ENCODE assay signal across 23 cellular contexts in the genomic region with DNA sequence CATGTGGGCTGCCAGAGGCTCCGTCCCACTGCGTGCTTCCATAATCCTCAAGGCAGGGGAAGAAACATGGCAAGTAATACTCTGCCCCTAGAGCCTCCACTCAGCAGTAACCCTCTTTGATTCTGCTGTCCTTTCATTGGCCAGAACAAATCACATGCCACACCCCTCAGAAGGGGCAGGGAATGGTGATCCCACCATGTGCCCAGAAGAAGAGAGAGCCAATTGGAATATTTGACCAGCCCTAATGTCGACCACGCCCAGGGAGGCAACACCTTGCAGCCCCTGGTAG.
"Had no signal": no experiment of that assay in that cellular context is flagged by ENCODE, and none has a peak within 500 bp of the region (broad histone marks: within the 10 kb centered on the region; RNA-seq: fewer than 3 reads in every experiment).

No MANE protein-coding gene starts in this region.

- H3K4me3 Mint-ChIP-seq: naive thymus-derived CD4-positive, alpha-beta T cell; natural killer cell treated with Interleukin-12 subunit alpha and Interleukin-12 subunit beta and Interleukin-15 and Interleukin-18, amount 100 ng/mL, for 72 hours; stimulated activated memory B cell treated with anti-CD40 and anti-IgM and Interleukin-4, amounts not matched to agents 10 μg/mL and 1 μg/mL and 100 μg/mL, for 72 hours; stimulated activated naive CD8-positive, alpha-beta T cell treated with anti-CD3 and anti-CD28 coated beads, Interleukin-15, amount 100 ng/mL, for 72 hours had no signal

- H3K4me3 ChIP-seq: hepatocyte, left ventricle myocardium inferior, lung, mucosa of descending colon, ovary, right atrium auricular region, right lobe of liver, smooth muscle cell, tibial nerve, upper lobe of left lung had no signal

- H2AFZ ChIP-seq: hepatocyte had no signal

- H3K79me2 ChIP-seq: hepatocyte had no signal

- H3K4me1 ChIP-seq: right lobe of liver had no signal

- H3K27me3 ChIP-seq: hepatocyte, ovary, right atrium auricular region, right lobe of liver, tibial nerve, upper lobe of left lung had no signal

- H3K36me3 Mint-ChIP-seq: naive thymus-derived CD4-positive, alpha-beta T cell; natural killer cell treated with Interleukin-12 subunit alpha and Interleukin-12 subunit beta and Interleukin-15 and Interleukin-18, amount 100 ng/mL, for 72 hours; stimulated activated memory B cell treated with anti-CD40 and anti-IgM and Interleukin-4, amounts not matched to agents 10 μg/mL and 1 μg/mL and 100 μg/mL, for 72 hours had no signal

- H3K9me3 Mint-ChIP-seq: naive thymus-derived CD4-positive, alpha-beta T cell; natural killer cell treated with Interleukin-12 subunit alpha and Interleukin-12 subunit beta and Interleukin-15 and Interleukin-18, amount 100 ng/mL, for 72 hours; stimulated activated memory B cell treated with anti-CD40 and anti-IgM and Interleukin-4, amounts not matched to agents 10 μg/mL and 1 μg/mL and 100 μg/mL, for 72 hours; stimulated activated naive CD8-positive, alpha-beta T cell treated with anti-CD3 and anti-CD28 coated beads, Interleukin-15, amount 100 ng/mL, for 72 hours had no signal

- ATAC-seq: mucosa of descending colon; stimulated activated naive CD8-positive, alpha-beta T cell treated with anti-CD3 and anti-CD28 coated beads, Interleukin-15, amount 100 ng/mL, for 72 hours had no signal

- H3K27me3 Mint-ChIP-seq: stimulated activated naive CD8-positive, alpha-beta T cell treated with anti-CD3 and anti-CD28 coated beads, Interleukin-15, amount 100 ng/mL, for 72 hours had no signal

- DNase-seq: islet precursor cell; left ventricle myocardium inferior; midbrain; mucosa of descending colon; naive thymus-derived CD4-positive, alpha-beta T cell; right lobe of liver; stimulated activated CD4-positive, alpha-beta T cell treated with anti-CD3 and anti-CD28 coated beads, Interleukin-1b, Interleukin-23, amount 100 ng/mL, for 48 hours; stimulated activated CD4-positive, alpha-beta T cell treated with anti-CD3 and anti-CD28 coated beads, Interleukin-2, amount 100 ng/mL, for 48 hours; stimulated activated CD4-positive, alpha-beta T cell treated with anti-CD3 and anti-CD28 coated beads, Interleukin-4, amount 100 ng/mL, for 4 hours; stimulated activated CD8-positive, alpha-beta memory T cell treated with anti-CD3 and anti-CD28 coated beads, Interleukin-4, amount 100 ng/mL, for 48 hours; stimulated activated naive CD4-positive, alpha-beta T cell treated with Interleukin-2 at 50 U/mL for 16 hours; stimulated activated naive CD8-positive, alpha-beta T cell treated with anti-CD3 and anti-CD28 coated beads, Interleukin-15, amount 100 ng/mL, for 72 hours; substantia nigra; upper lobe of left lung had no signal

- H3K4me1 Mint-ChIP-seq: stimulated activated naive CD8-positive, alpha-beta T cell treated with anti-CD3 and anti-CD28 coated beads, Interleukin-15, amount 100 ng/mL, for 72 hours had no signal

- H3K9me3 ChIP-seq: left ventricle myocardium inferior, mucosa of descending colon, ovary, right atrium auricular region, right lobe of liver, tibial nerve, upper lobe of left lung had no signal

- H3K27ac ChIP-seq: hepatocyte, ovary, right atrium auricular region, right lobe of liver had no signal

- H3K36me3 ChIP-seq: left ventricle myocardium inferior, ovary, right atrium auricular region, right lobe of liver, tibial nerve, upper lobe of left lung had no signal

- H3K27ac Mint-ChIP-seq: naive thymus-derived CD4-positive, alpha-beta T cell; natural killer cell treated with Interleukin-12 subunit alpha and Interleukin-12 subunit beta and Interleukin-15 and Interleukin-18, amount 100 ng/mL, for 72 hours; progenitor cell of endocrine pancreas; stimulated activated memory B cell treated with anti-CD40 and anti-IgM and Interleukin-4, amounts not matched to agents 10 μg/mL and 1 μg/mL and 100 μg/mL, for 72 hours had no signal

- H3K4me2 ChIP-seq: hepatocyte had no signal
